Comparison of ENCODE assay signal across 8 cellular contexts in the genomic region with DNA sequence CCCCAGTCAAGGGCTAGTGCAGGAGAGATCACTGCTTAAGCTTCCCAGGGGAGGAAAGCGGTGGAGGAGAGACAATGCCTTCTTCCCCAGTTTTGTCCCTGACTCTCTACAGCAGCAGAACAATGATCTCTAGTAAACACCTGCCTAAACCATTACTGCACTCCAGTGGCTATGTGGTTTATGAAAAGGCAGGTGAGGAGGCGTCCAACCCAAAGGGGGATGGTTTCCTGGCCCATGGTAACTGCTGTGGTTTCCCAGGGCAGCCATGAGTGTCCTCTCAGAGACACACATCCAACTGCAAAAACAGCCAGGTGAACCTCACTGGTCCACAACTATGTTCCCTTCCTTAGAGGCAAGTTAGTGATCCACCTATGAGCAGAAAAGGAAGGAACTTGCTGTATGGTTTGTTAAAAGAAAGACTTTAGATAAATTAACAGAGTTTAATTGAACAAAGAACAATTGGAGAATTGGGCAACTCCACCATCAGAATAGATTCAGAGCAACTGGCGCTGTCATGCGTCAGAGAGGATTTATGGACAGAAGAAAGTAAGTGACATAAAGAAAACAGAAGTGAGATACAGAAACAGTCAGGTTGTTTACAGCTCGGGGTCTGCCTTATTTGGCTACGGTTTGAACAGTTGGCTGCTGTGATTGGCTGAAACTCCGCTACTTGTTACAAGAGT. TPM values are rescaled to one million over a fixed set of nuclear protein-coding genes. Genes with fewer than 3 reads are reported as not detected.
DNase-seq lines count a peak whose midpoint lies in the region; ATAC-seq and TF ChIP-seq lines count a peak whose summit lies in the region.

No MANE protein-coding gene starts in this region.

- WGBS in thymus: 56% methylated on average over 7 of the region's 7 CpGs

- peaks cover 31% of the 10 kb centered on the region for H3K4me1 ChIP-seq in thymus (ENCODE audit: control insufficient read depth, insufficient read depth, low read length)

- TF ChIP-seq CTCF in CD4-positive, alpha-beta T cell (IDR thresholded peaks at IDR 0.05): peak; percentile 38

- H3K27me3 ChIP-seq in CD4-positive, alpha-beta T cell (ENCODE audit: control insufficient read depth, insufficient read depth, low read length): no peaks in the 10 kb centered on the region
- no peaks in the 10 kb centered on the region for H3K27me3 ChIP-seq in thymus (ENCODE audit: control insufficient read depth, insufficient read depth)

- H3K9me3 ChIP-seq in CD4-positive, alpha-beta T cell (ENCODE audit: control insufficient read depth, low read length): no peaks in the 10 kb centered on the region
- no peaks in the 10 kb centered on the region for H3K9me3 ChIP-seq in thymus (ENCODE audit: control insufficient read depth)

- no peaks in the 10 kb centered on the region for H3K9me3 Mint-ChIP-seq in CD4-positive, alpha-beta T cell

- peak overlapping the region; percentile 90 for H3K27ac Mint-ChIP-seq in CD4-positive, alpha-beta T cell

- H3K36me3 ChIP-seq in thymus (ENCODE audit: control insufficient read depth, insufficient read depth): no peaks in the 10 kb centered on the region

- no peaks in the 10 kb centered on the region for H3K36me3 Mint-ChIP-seq in CD4-positive, alpha-beta T cell (ENCODE audit: low read depth)

- H3K4me3 ChIP-seq in thymus (ENCODE audit: low read length): no peak overlapping the region

- CTCF ChIA-PET in CD4-positive, alpha-beta T cell (lab: Charles Lee): interaction anchor here (1.1 to 1.8 kb wide), 3 partner anchors 41 to 66 kb away, joined by 4 to 8 read pairs (median 6); no protein-coding TSS in a partner anchor
- CTCF ChIA-PET in HEK293T (lab: Yijun Ruan, JAX): interaction anchor here (0.6 kb wide), 1 partner anchor 91 kb away, joined by 5 read pairs; no protein-coding TSS in a partner anchor

- intact Hi-C loops in CD4-positive, alpha-beta T cell (cut with DNase I, micrococcal nuclease): loop anchor here (5.0 kb wide), 6 partner anchors 37 to 507 kb away; a partner anchor contains a TSS

- peak overlapping the region; percentile 42 for H3K4me3 Mint-ChIP-seq in CD4-positive, alpha-beta T cell

- POLR2A ChIA-PET in CD4-positive, alpha-beta T cell (lab: Charles Lee): interaction anchor here (0.7 to 2.7 kb wide), 8 partner anchors 17 to 388 kb away, joined by 3 to 15 read pairs (median 4); no protein-coding TSS in a partner anchor
- POLR2A ChIA-PET in HEK293T (lab: Yijun Ruan, JAX): interaction anchor here (1.1 kb wide), 1 partner anchor 11 kb away, joined by 3 read pairs; no protein-coding TSS in a partner anchor

- peak; percentile 22 for ATAC-seq in CD4-positive, alpha-beta T cell (ENCODE audit: poor library complexity)
- ATAC-seq in GM18870 (IDR thresholded peaks at IDR 0.05; ENCODE audit: unreplicated experiment) (peak; percentile 56), HG03064 (IDR thresholded peaks at IDR 0.05; ENCODE audit: low read depth, unreplicated experiment) (peak; percentile 51)

- peak in 1 of 10 experiments; percentile 27 for DNase-seq in CD4-positive, alpha-beta T cell
- peak; percentile 95 for DNase-seq in NCI-H748 (lab: John Stamatoyannopoulos, UW; ENCODE audit: unreplicated experiment)
- DNase-seq in NCI-H2171 (lab: John Stamatoyannopoulos, UW): no peak
- no peak for DNase-seq in SHP77 treated with DMSO at 0.1 percent for 48 hours (lab: John Stamatoyannopoulos, UW)
- no peak for DNase-seq in HEK293T (ENCODE audit: extremely low spot score)

- no peaks in the 10 kb centered on the region for H3K27me3 Mint-ChIP-seq in CD4-positive, alpha-beta T cell

- H3K27ac ChIP-seq in CD4-positive, alpha-beta T cell (ENCODE audit: low read depth, low read length): peak overlapping the region; percentile 71
- H3K27ac ChIP-seq in thymus (ENCODE audit: low read depth): peak overlapping the region; percentile 61

- peaks cover 65% of the 10 kb centered on the region for H3K4me1 Mint-ChIP-seq in CD4-positive, alpha-beta T cell (ENCODE audit: low read depth)

TF ChIP-seq in HEK293T, 16 proteins besides CTCF, POLR2A, EP300 and RAD21:
- no peak for TF ChIP-seq BHLHE40 (IDR thresholded peaks at IDR 0.05; ENCODE audit: borderline replicate concordance)
- no peak for TF ChIP-seq FOXM1 (IDR thresholded peaks at IDR 0.05; ENCODE audit: borderline replicate concordance)
- no peak for TF ChIP-seq SUZ12 (IDR thresholded peaks at IDR 0.05)

RNA-seq across cellular contexts. Expression of a gene that starts 4.8 kb away (rescaled TPM):
- total RNA-seq in CD4-positive, alpha-beta T cell: 10 to 100 TPM; 82.6 to 91.8 TPM
- polyA plus RNA-seq in thymus: 33.7 TPM
